Comparison of ENCODE assay signal across 9 cellular contexts in genomic region chr3:11568503-11569155, GRCh38.
DNase-seq lines count a peak whose midpoint lies in the region; ATAC-seq and TF ChIP-seq lines count a peak whose summit lies in the region.
"Had no signal": no experiment of that assay in that cellular context is flagged by ENCODE, and none has a peak within 500 bp of the region (broad histone marks: within the 10 kb centered on the region; RNA-seq: fewer than 3 reads in every experiment).

No MANE protein-coding gene starts in this region.

- intact Hi-C loops in gastrocnemius medialis (cut with DNase I; ENCODE audit: low total_unique reads) = loop anchor here (1.0 to 2.0 kb wide), 5 partner anchors 32 to 187 kb away; no protein-coding TSS in a partner anchor

- DNase-seq in GM04503 (ENCODE audit: low read depth) (peak; percentile 80), right atrium auricular region (ENCODE audit: low spot score) (peak; percentile 90), gastrocnemius medialis (peak; percentile 74 to 75), NCI-H345 (lab: John Stamatoyannopoulos, UW) (no peak), HEK293T (ENCODE audit: extremely low spot score) (no peak)

- in situ Hi-C loops in gastrocnemius medialis (cut with MboI; ENCODE audit: low sequenced_read_pairs in 4 of 4) = no loop called here

- H3K36me3 ChIP-seq in right atrium auricular region (peaks cover 16% of the 10 kb centered on the region), gastrocnemius medialis (no peaks in the 10 kb centered on the region)

- no peaks in the 10 kb centered on the region for H3K27me3 ChIP-seq in right atrium auricular region
- H3K27me3 ChIP-seq in gastrocnemius medialis = no peaks in the 10 kb centered on the region

- H3K4me3 ChIP-seq in right atrium auricular region (peak overlapping the region in 1 of 2 donors; percentile 34), gastrocnemius medialis (peak overlapping the region; percentile 20 to 42 (median 34))
- H3K4me3 ChIP-seq: SK-N-MC had no signal

- H3K4me1 ChIP-seq in right atrium auricular region (peaks cover 0 to 62% of the 10 kb centered on the region in 2 donors), gastrocnemius medialis (peaks cover 42 to 54% of the 10 kb centered on the region in 2 donors)

- H3K27ac ChIP-seq in angular gyrus (ENCODE audit: low read depth, low read length) = peak overlapping the region; percentile 97
- peak overlapping the region; percentile 88 to 91 for H3K27ac ChIP-seq in right atrium auricular region
- peak overlapping the region; percentile 88 to 90 (median 88) for H3K27ac ChIP-seq in gastrocnemius medialis
- H3K27ac ChIP-seq: SK-N-MC had no signal

- POLR2A ChIA-PET in HEK293T (lab: Yijun Ruan, JAX) = no interaction called here

- CTCF ChIA-PET in HEK293T (lab: Yijun Ruan, JAX) = no interaction called here

- TF ChIP-seq CTCF in right atrium auricular region (IDR thresholded peaks at IDR 0.05) = no peak
- TF ChIP-seq CTCF in gastrocnemius medialis (IDR thresholded peaks at IDR 0.05 in 4 of 5, conservative IDR thresholded peaks at IDR 0.05 in 1 of 5) = no peak

- H3K9me3 ChIP-seq in right atrium auricular region (no peaks in the 10 kb centered on the region), gastrocnemius medialis (no peaks in the 10 kb centered on the region)

- peak; percentile 40 to 67 for ATAC-seq in gastrocnemius medialis
- ATAC-seq in GM18858 (IDR thresholded peaks at IDR 0.05; ENCODE audit: unreplicated experiment) = no peak
- no peak for ATAC-seq in HG03565 (IDR thresholded peaks at IDR 0.05; ENCODE audit: unreplicated experiment)

- TF ChIP-seq POLR2A in gastrocnemius medialis (IDR thresholded peaks at IDR 0.05) = peak; percentile 11 to 22

TF ChIP-seq in HEK293T, 16 proteins besides CTCF, POLR2A, EP300 and RAD21:
- TF ChIP-seq FOXK2 (IDR thresholded peaks at IDR 0.05) = no peak
- no peak for TF ChIP-seq FOXM1 (IDR thresholded peaks at IDR 0.05; ENCODE audit: borderline replicate concordance)
- no peak for TF ChIP-seq BHLHE40 (IDR thresholded peaks at IDR 0.05; ENCODE audit: borderline replicate concordance)
- no peak for TF ChIP-seq NFRKB (IDR thresholded peaks at IDR 0.05)
- no peak for TF ChIP-seq L3MBTL2 (conservative IDR thresholded peaks at IDR 0.05)
- no peak for TF ChIP-seq SP1 (IDR thresholded peaks at IDR 0.05)
- TF ChIP-seq ZNF384 (IDR thresholded peaks at IDR 0.05) = no peak
- no peak for TF ChIP-seq ARNT (IDR thresholded peaks at IDR 0.05)
- TF ChIP-seq, protein P1, sequence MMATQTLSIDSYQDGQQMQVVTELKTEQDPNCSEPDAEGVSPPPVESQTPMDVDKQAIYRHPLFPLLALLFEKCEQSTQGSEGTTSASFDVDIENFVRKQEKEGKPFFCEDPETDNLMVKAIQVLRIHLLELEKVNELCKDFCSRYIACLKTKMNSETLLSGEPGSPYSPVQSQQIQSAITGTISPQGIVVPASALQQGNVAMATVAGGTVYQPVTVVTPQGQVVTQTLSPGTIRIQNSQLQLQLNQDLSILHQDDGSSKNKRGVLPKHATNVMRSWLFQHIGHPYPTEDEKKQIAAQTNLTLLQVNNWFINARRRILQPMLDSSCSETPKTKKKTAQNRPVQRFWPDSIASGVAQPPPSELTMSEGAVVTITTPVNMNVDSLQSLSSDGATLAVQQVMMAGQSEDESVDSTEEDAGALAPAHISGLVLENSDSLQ (IDR thresholded peaks at IDR 0.05) = no peak
- no peak for TF ChIP-seq SUZ12 (IDR thresholded peaks at IDR 0.05)
- TF ChIP-seq LEF1 (IDR thresholded peaks at IDR 0.05; ENCODE audit: borderline replicate concordance) = no peak
- TF ChIP-seq ELF4 (IDR thresholded peaks at IDR 0.05) = no peak
- no peak for TF ChIP-seq TARDBP (IDR thresholded peaks at IDR 0.05)
- no peak for TF ChIP-seq HDGF (IDR thresholded peaks at IDR 0.05; ENCODE audit: borderline replicate concordance)
TF ChIP-seq in HEK293T: peak in this region for 0.

Comparison
In these comparisons a context has a peak if more than half of its experiments do, and no peak if none do; other contexts are left out.
1. DNase-seq: peak in GM04503 (single experiment), right atrium auricular region (single experiment) and gastrocnemius medialis (2 of 2); none in NCI-H345 (single experiment) and HEK293T (single experiment).
2. ATAC-seq: peak in gastrocnemius medialis (2 of 2); none in GM18858 (single experiment) and HG03565 (single experiment).
3. Peak in every context shown above with its lines, with median percentiles within 50 percentile points of each other: H3K27ac ChIP-seq.